8 cellular contexts compared by ENCODE assay signal in the genomic region with DNA sequence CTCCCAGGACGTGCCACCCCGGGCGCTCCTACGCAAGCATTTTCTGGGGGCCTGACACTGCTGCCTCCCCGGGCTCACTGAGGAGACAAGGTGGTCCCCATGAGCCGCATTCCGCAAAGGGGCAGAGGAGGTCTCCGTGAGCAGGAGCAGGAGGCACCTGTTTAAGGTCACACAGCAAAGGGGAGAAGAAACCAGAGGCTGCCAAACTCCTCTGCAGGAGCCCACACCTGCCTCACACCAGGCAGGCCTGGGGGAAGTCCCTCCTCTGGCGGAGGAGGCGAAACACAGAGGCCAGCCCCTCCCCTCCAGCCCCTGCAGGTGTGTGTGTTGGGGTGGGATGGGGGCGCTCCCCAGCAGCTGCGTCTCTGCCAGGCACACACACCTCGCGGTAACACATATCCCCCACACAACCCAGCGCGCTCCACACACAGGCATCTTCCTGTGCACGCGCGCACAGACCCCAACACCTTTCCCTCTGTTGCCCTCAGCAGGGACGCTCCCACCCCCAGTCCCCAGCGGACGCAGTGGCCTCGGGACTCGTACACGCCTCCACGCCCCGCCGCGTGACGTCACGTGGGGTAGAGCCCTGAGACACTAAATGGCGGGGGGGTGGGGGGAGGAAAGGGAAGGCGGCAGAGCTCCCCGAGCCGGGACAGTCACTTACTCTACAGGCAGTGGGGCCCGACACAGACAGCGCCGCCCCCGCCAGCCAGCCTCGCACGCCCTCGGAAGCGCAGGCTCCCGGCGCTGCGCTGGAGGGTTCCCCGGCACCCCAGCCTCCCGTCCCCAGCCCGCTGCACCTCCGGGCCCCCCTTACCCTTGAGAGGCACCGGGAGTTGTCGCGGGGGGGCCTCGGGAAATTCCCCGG. TPM values are rescaled to one million over a fixed set of nuclear protein-coding genes. Genes with fewer than 3 reads are reported as not detected.
DNase-seq lines count a peak whose midpoint lies in the region; ATAC-seq, FAIRE-seq and TF ChIP-seq lines count a peak whose summit lies in the region.

No MANE protein-coding gene starts in this region.

- no peak overlapping the region for H2BK120ac ChIP-seq in H9 (ENCODE audit: low read depth, low read length, poor library complexity, severe bottlenecking)

- H3K4me3 Mint-ChIP-seq in H9 = peak overlapping the region; percentile 50 to 65; a peak in 4 of 5 replicates
- peak overlapping the region; percentile 78 to 85 for H3K4me3 Mint-ChIP-seq in activated T-cell treated with anti-CD3 and anti-CD28 coated beads, Interleukin-2, amount 50 U/mL, for 72 hours

- no peak overlapping the region for H2AFZ ChIP-seq in H9 (ENCODE audit: low read length)

- no peak overlapping the region for H2BK20ac ChIP-seq in H9 (ENCODE audit: low read depth, low read length, poor library complexity, severe bottlenecking)

- H2BK5ac ChIP-seq in H9 (ENCODE audit: insufficient read length, low read length) = no peak overlapping the region

- peaks cover 19 to 30% of the 10 kb centered on the region in 2 experiments for H3K4me1 Mint-ChIP-seq in H9
- H3K4me1 Mint-ChIP-seq in activated T-cell treated with anti-CD3 and anti-CD28 coated beads, Interleukin-2, amount 50 U/mL, for 72 hours (ENCODE audit: low read depth) = peaks cover 59% of the 10 kb centered on the region

- DNase-seq in H9 = peak; percentile 57
- peak; percentile 55 for DNase-seq in NCI-H2196 (lab: John Stamatoyannopoulos, UW; ENCODE audit: unreplicated experiment)
- peak; percentile 68 to 70 for DNase-seq in activated T-cell treated with anti-CD3 and anti-CD28 coated beads, Interleukin-2, amount 50 U/mL, for 72 hours
- peak; percentile 95 for DNase-seq in kidney
- peak; percentile 48 to 54 for DNase-seq in stimulated activated CD8-positive, alpha-beta memory T cell treated with anti-CD3 and anti-CD28 coated beads, Interleukin-2, amount 100 ng/mL, for 48 hours (ENCODE audit: low read depth in 2 of 2)
- DNase-seq in foreskin melanocyte = no peak
- DNase-seq in Ammon's horn (ENCODE audit: low spot score) = no peak

- no peaks in the 10 kb centered on the region for H3K36me3 ChIP-seq in kidney (ENCODE audit: control insufficient read depth in 1 of 2, insufficient read depth in 2 of 2, low read length in 2 of 2)

- H3K23ac ChIP-seq in H9 (ENCODE audit: insufficient read length, low read depth, low read length) = no peak overlapping the region

- H3K36me3 Mint-ChIP-seq in H9 (ENCODE audit: insufficient read depth in 1 of 3, low read depth in 3 of 3) = no peaks in the 10 kb centered on the region; a peak in 1 of 7 replicates
- peaks cover 0 to 1% of the 10 kb centered on the region in 2 donors for H3K36me3 Mint-ChIP-seq in activated T-cell treated with anti-CD3 and anti-CD28 coated beads, Interleukin-2, amount 50 U/mL, for 72 hours (ENCODE audit: insufficient read depth in 2 of 2)

- no peak overlapping the region for H4K8ac ChIP-seq in H9 (replicated peaks; ENCODE audit: insufficient read length, low read depth, low read length)

- H3K27ac ChIP-seq in H9 (ENCODE audit: insufficient read length, low read depth, low read length) (no peak overlapping the region), kidney (ENCODE audit: low read depth in 2 of 2, low read length in 2 of 2) (no peak overlapping the region)

- ATAC-seq in GM18511 (IDR thresholded peaks at IDR 0.05; ENCODE audit: unreplicated experiment) = peak; percentile 83
- ATAC-seq in activated T-cell treated with anti-CD3 and anti-CD28 coated beads, Interleukin-2, amount 50 U/mL, for 72 hours (replicated peaks in 1 of 2) = peak; percentile 67 to 69

- FAIRE-seq in kidney (lab: Jason Lieb, UNC) = no peak

- peak overlapping the region; percentile 14 for H3K4me2 ChIP-seq in H9 (ENCODE audit: insufficient read depth, insufficient read length, low read length)

- no peak overlapping the region for H3T11ph ChIP-seq in H9 (ENCODE audit: low read length)

- peaks cover 91% of the 10 kb centered on the region for H3K27me3 ChIP-seq in H9 (ENCODE audit: insufficient read depth, low read length)

- peaks cover 2% of the 10 kb centered on the region for H4K20me1 ChIP-seq in H9 (ENCODE audit: control insufficient read depth, insufficient read depth, insufficient read length)

- no peak overlapping the region for H4K5ac ChIP-seq in H9 (ENCODE audit: insufficient read length, low read depth, low read length)

- H3K9me3 ChIP-seq in H9 (ENCODE audit: control insufficient read depth, low read depth, low read length) = no peaks in the 10 kb centered on the region
- no peaks in the 10 kb centered on the region for H3K9me3 ChIP-seq in kidney (ENCODE audit: control insufficient read depth in 1 of 2, low read length in 2 of 2)

- H3K14ac ChIP-seq in H9 (ENCODE audit: insufficient read depth, low read length) = no peak overlapping the region

- H3K4ac ChIP-seq in H9 (ENCODE audit: low read depth, low read length) = no peak overlapping the region

- peaks cover 97% of the 10 kb centered on the region for H3K27me3 Mint-ChIP-seq in H9 (ENCODE audit: low read depth)
- H3K27me3 Mint-ChIP-seq in activated T-cell treated with anti-CD3 and anti-CD28 coated beads, Interleukin-2, amount 50 U/mL, for 72 hours (ENCODE audit: low read depth) = peaks cover 52% of the 10 kb centered on the region

- no peak overlapping the region for H2AK5ac ChIP-seq in H9 (ENCODE audit: insufficient read length, low read length)

- H3K23me2 ChIP-seq in H9 (ENCODE audit: insufficient read length, low read depth, low read length, poor library complexity, severe bottlenecking) = no peaks in the 10 kb centered on the region

- no peak overlapping the region for H2BK15ac ChIP-seq in H9 (ENCODE audit: low read depth, low read length)

- H3K18ac ChIP-seq in H9 (ENCODE audit: insufficient read length, low read depth, low read length) = no peak overlapping the region

- no peaks in the 10 kb centered on the region for H3K79me1 ChIP-seq in H9 (ENCODE audit: insufficient read depth, low read depth, low read length, poor library complexity, severe bottlenecking)

- H3K4me1 ChIP-seq in H9 (ENCODE audit: insufficient read depth, low read length) (no peaks in the 10 kb centered on the region), kidney (ENCODE audit: control insufficient read depth in 1 of 2, insufficient read depth in 1 of 2, low read depth in 1 of 2, low read length in 2 of 2) (peaks cover 0 to 12% of the 10 kb centered on the region in 2 donors)

- WGBS in H9 (ENCODE audit: extremely low coverage, insufficient read length, low lambda C conversion rate) = no CpG with 5 or more reads among the region's 55 CpGs

- H3K4me3 ChIP-seq in kidney (ENCODE audit: low read length in 2 of 2) = no peak overlapping the region

- TF ChIP-seq CTCF in H9 (conservative IDR thresholded peaks at IDR 0.05) (no peak), kidney (IDR thresholded peaks at IDR 0.05; ENCODE audit: borderline replicate concordance, extremely low read depth, insufficient read depth) (no peak)

- no peak overlapping the region for H3K27ac Mint-ChIP-seq in H9
- H3K27ac Mint-ChIP-seq in activated T-cell treated with anti-CD3 and anti-CD28 coated beads, Interleukin-2, amount 50 U/mL, for 72 hours = no peak overlapping the region

- intact Hi-C loops in kidney (cut with DNase I) = no loop called here

- no peaks in the 10 kb centered on the region for H3K79me2 ChIP-seq in H9 (ENCODE audit: insufficient read depth, low read length)

- no peak overlapping the region for H4K91ac ChIP-seq in H9 (ENCODE audit: insufficient read length, low read depth, low read length)

- peaks cover 2 to 3% of the 10 kb centered on the region in 2 experiments; a peak in 4 of 5 replicates for H3K9me3 Mint-ChIP-seq in H9
- no peaks in the 10 kb centered on the region for H3K9me3 Mint-ChIP-seq in activated T-cell treated with anti-CD3 and anti-CD28 coated beads, Interleukin-2, amount 50 U/mL, for 72 hours

- H3K9ac ChIP-seq in H9 (ENCODE audit: extremely low read depth, insufficient read length, low read length) (no peak overlapping the region), kidney (ENCODE audit: low read length in 2 of 2) (no peak overlapping the region)

- no peak overlapping the region for H2BK12ac ChIP-seq in H9 (ENCODE audit: insufficient read length, low read depth, low read length)

- no peak overlapping the region for H3K56ac ChIP-seq in H9 (ENCODE audit: insufficient read length, low read depth, low read length)

RNA-seq across cellular contexts. Expression of a gene that starts 0.5 kb away (rescaled TPM):
- total RNA-seq in H9 (2021) = not detected in 2 replicates
- 1 to 10 TPM; 3.4 to 8.6 TPM for total RNA-seq in activated T-cell treated with anti-CD3 and anti-CD28 coated beads, Interleukin-2, amount 50 U/mL, for 72 hours
- 10.2 TPM for total RNA-seq in kidney
- 1.1 TPM for polyA plus RNA-seq in kidney (ENCODE audit: insufficient read depth, low read depth, low replicate concordance)

RNA-seq across cellular contexts. Expression of a gene that starts 20.5 kb away (rescaled TPM):
- total RNA-seq in H9 (2021) = not detected in 2 replicates
- under 1 TPM; 0.19 TPM for total RNA-seq in activated T-cell treated with anti-CD3 and anti-CD28 coated beads, Interleukin-2, amount 50 U/mL, for 72 hours
- 0.57 TPM for total RNA-seq in kidney
- 0.75 TPM for polyA plus RNA-seq in kidney (ENCODE audit: insufficient read depth, low read depth, low replicate concordance)

RNA-seq across cellular contexts. Expression of a gene that starts 48.5 kb away (rescaled TPM):
- total RNA-seq in H9 (2021) (not detected in 2 replicates), kidney (not detected)
- total RNA-seq in activated T-cell treated with anti-CD3 and anti-CD28 coated beads, Interleukin-2, amount 50 U/mL, for 72 hours = not detected
- polyA plus RNA-seq in kidney (ENCODE audit: insufficient read depth, low read depth, low replicate concordance) = not detected

Comparison
In these comparisons a context has a peak if more than half of its experiments do, and no peak if none do; other contexts are left out.
1. DNase-seq: peak in H9 (single experiment), NCI-H2196 (single experiment), activated T-cell treated with anti-CD3 and anti-CD28 coated beads, Interleukin-2, amount 50 U/mL, for 72 hours (2 of 2), kidney (single experiment) and stimulated activated CD8-positive, alpha-beta memory T cell treated with anti-CD3 and anti-CD28 coated beads, Interleukin-2, amount 100 ng/mL, for 48 hours (2 of 2); none in foreskin melanocyte (single experiment) and Ammon's horn (single experiment).